Comparison of ENCODE assay signal across 8 cellular contexts in genomic region chr11:126969865-126970479, GRCh38. TPM values are rescaled to one million over a fixed set of nuclear protein-coding genes. Genes with fewer than 3 reads are reported as not detected.
DNase-seq lines count a peak whose midpoint lies in the region; ATAC-seq and TF ChIP-seq lines count a peak whose summit lies in the region.

No MANE protein-coding gene starts in this region.

- H3K4me3 ChIP-seq in left lung (no peak overlapping the region), sigmoid colon (no peak overlapping the region)

- H3K36me3 ChIP-seq in left lung, result no peaks in the 10 kb centered on the region
- H3K36me3 ChIP-seq in sigmoid colon, result no peaks in the 10 kb centered on the region

- H3K27ac ChIP-seq in angular gyrus (ENCODE audit: low read depth, low read length) (peak overlapping the region; percentile 11), left lung (no peak overlapping the region), sigmoid colon (no peak overlapping the region)

- TF ChIP-seq CTCF in left lung (IDR thresholded peaks at IDR 0.05) (peak; percentile 28 to 49), sigmoid colon (IDR thresholded peaks at IDR 0.05) (no peak)

- TF ChIP-seq POLR2A in sigmoid colon (IDR thresholded peaks at IDR 0.05), result no peak

- intact Hi-C loops in left lung (cut with DNase I), result no loop called here
- intact Hi-C loops in sigmoid colon (cut with DNase I), result no loop called here

- ATAC-seq in GM18498 (IDR thresholded peaks at IDR 0.05; ENCODE audit: unreplicated experiment) (peak; percentile 78), HG03565 (IDR thresholded peaks at IDR 0.05; ENCODE audit: unreplicated experiment) (peak; percentile 56), left lung (peak; percentile 96)

- no peaks in the 10 kb centered on the region for H3K4me1 ChIP-seq in left lung
- H3K4me1 ChIP-seq in sigmoid colon, result no peaks in the 10 kb centered on the region

- no peak for DNase-seq in left lung
- DNase-seq in sigmoid colon, result no peak
- DNase-seq in T1000 (lab: John Stamatoyannopoulos, UW), result no peak
- no peak for DNase-seq in UCSD-AML1 (lab: John Stamatoyannopoulos, UW; ENCODE audit: unreplicated experiment)
- no peak for DNase-seq in ureter (ENCODE audit: low spot score)

- H3K27me3 ChIP-seq in left lung (peaks cover 0 to 24% of the 10 kb centered on the region in 2 donors), sigmoid colon (peaks cover 0 to 36% (median 4%) of the 10 kb centered on the region in 3 donors)

- TF ChIP-seq EP300 in sigmoid colon (IDR thresholded peaks at IDR 0.05), result no peak

- H3K9me3 ChIP-seq in left lung, result peaks cover 0 to 2% of the 10 kb centered on the region in 2 donors
- no peaks in the 10 kb centered on the region for H3K9me3 ChIP-seq in sigmoid colon

- WGBS in sigmoid colon, 2 donors, result 59 to 75% methylated on average over 6 of the region's 6 CpGs

RNA-seq across cellular contexts. Expression of gene KIRREL3, which starts 30.6 kb away (rescaled TPM):
- total RNA-seq in left lung (not detected), sigmoid colon (1 to 10 TPM in 2 of 4 donors, under 1 TPM in 2; 0.66 to 3.3 (median 1.3) TPM), ureter (not detected)
- polyA plus RNA-seq in sigmoid colon, result 1 to 10 TPM in 2 of 3 donors, under 1 TPM in 1; under 0.01 to 1.8 (median 1.0) TPM

Comparison
In these comparisons a context has a peak if more than half of its experiments do, and no peak if none do; other contexts are left out.
1. CTCF ChIP-seq: peak in left lung (2 of 2); none in sigmoid colon (0 of 4).
2. Peak in every context shown above with its lines, with median percentiles within 50 percentile points of each other: ATAC-seq.